In genomic region chr1:117582341-117582902, GRCh38 we compare ENCODE assay signal across 17 cellular contexts. TPM values are rescaled to one million over a fixed set of nuclear protein-coding genes. Genes with fewer than 3 reads are reported as not detected.
DNase-seq lines count a peak whose midpoint lies in the region; ATAC-seq and TF ChIP-seq lines count a peak whose summit lies in the region.
"Had no signal": no experiment of that assay in that cellular context is flagged by ENCODE, and none has a peak within 500 bp of the region (broad histone marks: within the 10 kb centered on the region; RNA-seq: fewer than 3 reads in every experiment).

No MANE protein-coding gene starts in this region.

- DNase-seq in ELF-1 (ENCODE audit: low read depth, low spot score) = peak; percentile 14
- peak; percentile 43 for DNase-seq in MG63
- peak; percentile 6 for DNase-seq in globus pallidus (ENCODE audit: low spot score)
- DNase-seq in sigmoid colon = peak; percentile 35
- no peak for DNase-seq in OCI-LY7 (ENCODE audit: low spot score)
- DNase-seq: GOT3, KG1, MV-4-11, NCI-H1417, NCI-H187 treated with DMSO at 0.1 percent for 48 hours, NCI-H2227 treated with DMSO at 0.1 percent for 48 hours, NCI-H510A treated with DMSO at 0.1 percent for 48 hours, NCI-H774, OCI-M1, SHP77 had no signal

- no peak overlapping the region for H3K4me2 ChIP-seq in OCI-LY7 (ENCODE audit: low read length)

- no peaks in the 10 kb centered on the region for H4K20me1 ChIP-seq in OCI-LY7 (ENCODE audit: insufficient read depth, low read length)

- H2AFZ ChIP-seq in OCI-LY7 (ENCODE audit: low read length) = no peak overlapping the region

- no peak for TF ChIP-seq POLR2A in sigmoid colon (IDR thresholded peaks at IDR 0.05)

- H3K9me2 ChIP-seq in OCI-LY7 (ENCODE audit: insufficient read depth, low read length) = no peaks in the 10 kb centered on the region

- CTCF ChIA-PET in OCI-LY7 (lab: Charles Lee; ENCODE audit: unreplicated experiment) = no interaction called here

- H3K9me3 ChIP-seq in MG63 (no peaks in the 10 kb centered on the region), sigmoid colon (no peaks in the 10 kb centered on the region), OCI-LY7 (ENCODE audit: low read length) (no peaks in the 10 kb centered on the region)

- no peak for TF ChIP-seq EP300 in sigmoid colon (IDR thresholded peaks at IDR 0.05)

- H3K36me3 ChIP-seq in MG63 (no peaks in the 10 kb centered on the region), sigmoid colon (no peaks in the 10 kb centered on the region), OCI-LY7 (ENCODE audit: insufficient read depth, low read length) (no peaks in the 10 kb centered on the region)

- POLR2A ChIA-PET in OCI-LY7 (lab: Charles Lee) = interaction anchor here (0.8 to 2.1 kb wide), 3 partner anchors 14 to 111 kb away, joined by 4 to 5 read pairs (median 4); no protein-coding TSS in a partner anchor

- no peaks in the 10 kb centered on the region for H3K27me3 ChIP-seq in MG63
- H3K27me3 ChIP-seq in sigmoid colon = no peaks in the 10 kb centered on the region

- intact Hi-C loops in sigmoid colon (cut with DNase I) (no loop called here), OCI-LY7 (cut with micrococcal nuclease; ENCODE audit: unreplicated experiment) (no loop called here)

- H3K4me1 ChIP-seq in sigmoid colon (no peaks in the 10 kb centered on the region), OCI-LY7 (ENCODE audit: insufficient read depth, low read length, poor library complexity, severe bottlenecking) (no peaks in the 10 kb centered on the region)

- no TSS peak for BruUV-seq in OCI-LY7 (replicated peaks; lab: Mats Ljungman, UMichigan)

- 71 to 81% methylated on average over 4 of the region's 4 CpGs for WGBS in sigmoid colon, 2 donors

- H3K4me3 ChIP-seq in MG63 (no peak overlapping the region), sigmoid colon (no peak overlapping the region), OCI-LY7 (ENCODE audit: low read depth, low read length, poor library complexity, severe bottlenecking) (no peak overlapping the region)

- H3K27ac ChIP-seq in sigmoid colon (no peak overlapping the region), OCI-LY7 (ENCODE audit: low read depth, low read length, poor library complexity, severe bottlenecking) (no peak overlapping the region)

- no peak for TF ChIP-seq CTCF in sigmoid colon (IDR thresholded peaks at IDR 0.05)
- no peak for TF ChIP-seq CTCF in OCI-LY7 (conservative IDR thresholded peaks at IDR 0.05; ENCODE audit: low read length)

- no peaks in the 10 kb centered on the region for H3K79me2 ChIP-seq in OCI-LY7 (ENCODE audit: insufficient read depth, low read depth, low read length)

- ATAC-seq in HG03354 (IDR thresholded peaks at IDR 0.05; ENCODE audit: poor library complexity, severe bottlenecking, unreplicated experiment) = no peak
- ATAC-seq in activated CD4-positive, CD25-positive, alpha-beta regulatory T cell treated with anti-CD3 and anti-CD28 coated beads, Interleukin-2, amount 50 U/mL, for 24 hours = no peak

RNA-seq across cellular contexts. Expression of gene TENT5C, which starts 23.4 kb away (rescaled TPM):
- total RNA-seq in MG63 (2014; rRNA removed; shearing (Covaris generic); ENCODE audit: low replicate concordance) = 6.2 and 6.4 TPM in 2 replicates
- 1 to 10 TPM; 2.8 to 7.1 (median 5.1) TPM for total RNA-seq in sigmoid colon
- polyA plus RNA-seq in sigmoid colon = 10 to 100 TPM in 1 of 3 donors, 1 to 10 TPM in 2; 4.2 to 10.3 (median 9.9) TPM
- total RNA-seq in OCI-LY7 (2014; rRNA removed; shearing (Covaris generic)) = 11.6 and 13.3 TPM in 2 replicates
- total RNA-seq in OCI-LY7 (2022) = 26.5 and 31.1 TPM in 2 replicates
